In genomic region chr19:4124638-4125037, GRCh38 we compare ENCODE assay signal across 8 cellular contexts. TPM values are rescaled to one million over a fixed set of nuclear protein-coding genes. Genes with fewer than 3 reads are reported as not detected.
A peak's percentile ranks its signal among the peaks of the same experiment; 100 is the strongest.
DNase-seq lines count a peak whose midpoint lies in the region; ATAC-seq and TF ChIP-seq lines count a peak whose summit lies in the region.

No MANE protein-coding gene starts in this region.

- H3K4me3 ChIP-seq in iPS-11a (ENCODE audit: low read depth, low read length) (peak overlapping the region; percentile 81), stomach (peak overlapping the region; percentile 87 to 97 (median 88))

- intact Hi-C loops in stomach (cut with DNase I; ENCODE audit: low total_unique reads) = no loop called here

- no peak for TF ChIP-seq POLR2A in stomach (IDR thresholded peaks at IDR 0.05)

- DNase-seq in T-helper 1 cell (no peak), WTC11 (ENCODE audit: low spot score) (no peak), stomach (no peak), GM19238 (ENCODE audit: insufficient read length, low spot score) (no peak), NCI-H2227 (lab: John Stamatoyannopoulos, UW; ENCODE audit: unreplicated experiment) (no peak)

- peaks cover 0 to 3% (median 0%) of the 10 kb centered on the region in 3 donors for H3K27me3 ChIP-seq in stomach

- TF ChIP-seq EP300 in stomach (IDR thresholded peaks at IDR 0.05) = no peak

- no peaks in the 10 kb centered on the region for H3K9me3 Mint-ChIP-seq in T-helper 1 cell treated with Interleukin-12 subunit alpha and Interleukin-12 subunit beta and Interleukin-4 antibody, amounts not matched to agents 30 μg/mL and 1 μg/mL, for 36 hours
- no peaks in the 10 kb centered on the region for H3K9me3 Mint-ChIP-seq in WTC11

- H3K4me1 Mint-ChIP-seq in T-helper 1 cell treated with Interleukin-12 subunit alpha and Interleukin-12 subunit beta and Interleukin-4 antibody, amounts not matched to agents 30 μg/mL and 1 μg/mL, for 36 hours (ENCODE audit: low read depth) = peaks cover 23% of the 10 kb centered on the region
- H3K4me1 Mint-ChIP-seq in WTC11 = peaks cover 11% of the 10 kb centered on the region

- peaks cover 0 to 15% (median 5%) of the 10 kb centered on the region in 4 donors for H3K36me3 ChIP-seq in stomach

- POLR2A ChIA-PET in WTC11 (lab: Charles Lee) = no interaction called here

- ATAC-seq in WTC11 (no peak), HG03025 (IDR thresholded peaks at IDR 0.05; ENCODE audit: low FRiP score, unreplicated experiment) (no peak)

- CTCF ChIA-PET in WTC11 (lab: Charles Lee) = interaction anchor here (0.7 to 2.9 kb wide), 2 partner anchors 16 to 55 kb away, joined by 3 to 18 read pairs; no protein-coding TSS in a partner anchor

- peaks cover 15 to 39% (median 36%) of the 10 kb centered on the region in 4 donors for H3K4me1 ChIP-seq in stomach

- H3K9me3 ChIP-seq in stomach = no peaks in the 10 kb centered on the region

- 51 to 55% (median 54%) methylated on average over 8 of the region's 8 CpGs for WGBS in stomach, 5 donors

- peak overlapping the region; percentile 72 for H3K4me3 Mint-ChIP-seq in T-helper 1 cell treated with Interleukin-12 subunit alpha and Interleukin-12 subunit beta and Interleukin-4 antibody, amounts not matched to agents 30 μg/mL and 1 μg/mL, for 36 hours
- H3K4me3 Mint-ChIP-seq in WTC11 = peak overlapping the region; percentile 74

- peak overlapping the region in 4 of 5 donors; percentile 77 to 87 (median 82) for H3K27ac ChIP-seq in stomach

- H3K36me3 Mint-ChIP-seq in T-helper 1 cell treated with Interleukin-12 subunit alpha and Interleukin-12 subunit beta and Interleukin-4 antibody, amounts not matched to agents 30 μg/mL and 1 μg/mL, for 36 hours (ENCODE audit: low read depth) = peaks cover 2% of the 10 kb centered on the region
- peaks cover under 1% of the 10 kb centered on the region; the same call in 1 of the 2 replicates for H3K36me3 Mint-ChIP-seq in WTC11

- no peaks in the 10 kb centered on the region for H3K27me3 Mint-ChIP-seq in T-helper 1 cell treated with Interleukin-12 subunit alpha and Interleukin-12 subunit beta and Interleukin-4 antibody, amounts not matched to agents 30 μg/mL and 1 μg/mL, for 36 hours (ENCODE audit: low read depth)
- 0 out of 2 replicates have a peak, but pooled peaks cover 2% of the 10 kb centered on the region for H3K27me3 Mint-ChIP-seq in WTC11 (ENCODE audit: low read depth)

- TF ChIP-seq CTCF in WTC11 (IDR thresholded peaks at IDR 0.05) (no peak), stomach (IDR thresholded peaks at IDR 0.05) (no peak)

- peak overlapping the region; percentile 77 for H3K27ac Mint-ChIP-seq in T-helper 1 cell treated with Interleukin-12 subunit alpha and Interleukin-12 subunit beta and Interleukin-4 antibody, amounts not matched to agents 30 μg/mL and 1 μg/mL, for 36 hours
- peak overlapping the region; percentile 27; the same call in 1 of the 2 replicates for H3K27ac Mint-ChIP-seq in WTC11

TF ChIP-seq in WTC11, 78 proteins besides CTCF, POLR2A, EP300 and RAD21 (continues in another document):
- TF ChIP-seq NR2C2 (CRISPR knock-in tag; IDR thresholded peaks at IDR 0.05) = no peak
- no peak for TF ChIP-seq HMGA2 (CRISPR knock-in tag; IDR thresholded peaks at IDR 0.05)
- no peak for TF ChIP-seq ETV6 (CRISPR knock-in tag; IDR thresholded peaks at IDR 0.05)
- TF ChIP-seq, protein P1, sequence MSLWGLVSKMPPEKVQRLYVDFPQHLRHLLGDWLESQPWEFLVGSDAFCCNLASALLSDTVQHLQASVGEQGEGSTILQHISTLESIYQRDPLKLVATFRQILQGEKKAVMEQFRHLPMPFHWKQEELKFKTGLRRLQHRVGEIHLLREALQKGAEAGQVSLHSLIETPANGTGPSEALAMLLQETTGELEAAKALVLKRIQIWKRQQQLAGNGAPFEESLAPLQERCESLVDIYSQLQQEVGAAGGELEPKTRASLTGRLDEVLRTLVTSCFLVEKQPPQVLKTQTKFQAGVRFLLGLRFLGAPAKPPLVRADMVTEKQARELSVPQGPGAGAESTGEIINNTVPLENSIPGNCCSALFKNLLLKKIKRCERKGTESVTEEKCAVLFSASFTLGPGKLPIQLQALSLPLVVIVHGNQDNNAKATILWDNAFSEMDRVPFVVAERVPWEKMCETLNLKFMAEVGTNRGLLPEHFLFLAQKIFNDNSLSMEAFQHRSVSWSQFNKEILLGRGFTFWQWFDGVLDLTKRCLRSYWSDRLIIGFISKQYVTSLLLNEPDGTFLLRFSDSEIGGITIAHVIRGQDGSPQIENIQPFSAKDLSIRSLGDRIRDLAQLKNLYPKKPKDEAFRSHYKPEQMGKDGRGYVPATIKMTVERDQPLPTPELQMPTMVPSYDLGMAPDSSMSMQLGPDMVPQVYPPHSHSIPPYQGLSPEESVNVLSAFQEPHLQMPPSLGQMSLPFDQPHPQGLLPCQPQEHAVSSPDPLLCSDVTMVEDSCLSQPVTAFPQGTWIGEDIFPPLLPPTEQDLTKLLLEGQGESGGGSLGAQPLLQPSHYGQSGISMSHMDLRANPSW (CRISPR knock-in tag; conservative IDR thresholded peaks at IDR 0.05; ENCODE audit: low read depth) = no peak
- no peak for TF ChIP-seq GABPB1 (CRISPR knock-in tag; IDR thresholded peaks at IDR 0.05)
- TF ChIP-seq ZNF317 (CRISPR knock-in tag; IDR thresholded peaks at IDR 0.05; ENCODE audit: borderline replicate concordance, low read depth) = no peak
- no peak for TF ChIP-seq ATF1 (CRISPR knock-in tag; IDR thresholded peaks at IDR 0.05)
- TF ChIP-seq, protein P2, sequence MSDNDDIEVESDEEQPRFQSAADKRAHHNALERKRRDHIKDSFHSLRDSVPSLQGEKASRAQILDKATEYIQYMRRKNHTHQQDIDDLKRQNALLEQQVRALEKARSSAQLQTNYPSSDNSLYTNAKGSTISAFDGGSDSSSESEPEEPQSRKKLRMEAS (CRISPR knock-in tag; IDR thresholded peaks at IDR 0.05) = no peak
- TF ChIP-seq ZNF532 (CRISPR knock-in tag; IDR thresholded peaks at IDR 0.05; ENCODE audit: borderline replicate concordance) = no peak
- no peak for TF ChIP-seq RELA (CRISPR knock-in tag; IDR thresholded peaks at IDR 0.05; ENCODE audit: borderline replicate concordance)

RNA-seq across cellular contexts. Expression of gene MAP2K2, which starts 0.7 kb away (rescaled TPM):
- total RNA-seq in WTC11 (2021) (175 to 177 TPM (median 176 TPM) in 3 replicates), stomach (100 to 1,000 TPM in 1 of 5 donors, 10 to 100 TPM in 4; 53.4 to 447 (median 84.3) TPM)
- polyA plus RNA-seq in stomach = 100 to 1,000 TPM; 137 to 162 (median 147) TPM

RNA-seq across cellular contexts. Expression of gene CREB3L3, which starts 28.8 kb away (rescaled TPM):
- total RNA-seq in WTC11 (2021) = 0.09 to 0.46 TPM in 2 of 3 replicates, not detected in the other
- total RNA-seq in stomach = 1 to 10 TPM in 2 of 5 donors, not detected in 3; 1.1 to 7.0 TPM
- polyA plus RNA-seq in stomach = under 1 TPM; 0.03 to 0.61 (median 0.12) TPM

RNA-seq across cellular contexts. Expression of gene SIRT6, which starts 57.7 kb away (rescaled TPM):
- 27.2 to 29.9 TPM (median 28.1 TPM) in 3 replicates for total RNA-seq in WTC11 (2021)
- total RNA-seq in stomach = 100 to 1,000 TPM in 2 of 5 donors, 10 to 100 TPM in 3; 14.0 to 160 (median 28.0) TPM
- polyA plus RNA-seq in stomach = 10 to 100 TPM; 17.7 to 23.9 (median 19.5) TPM

RNA-seq across cellular contexts. Expression of gene ANKRD24, which starts 57.9 kb away (rescaled TPM):
- 11.3 to 15.0 TPM (median 14.8 TPM) in 3 replicates for total RNA-seq in WTC11 (2021)
- 1 to 10 TPM in 3 of 5 donors, under 1 TPM in 1, not detected in 1; 0.29 to 6.1 (median 3.8) TPM for total RNA-seq in stomach
- polyA plus RNA-seq in stomach = 1 to 10 TPM; 1.6 to 2.3 (median 1.8) TPM

RNA-seq across cellular contexts. Expression of gene ZBTB7A, which starts 57.9 kb away (rescaled TPM):
- 22.8 to 27.9 TPM (median 24.6 TPM) in 3 replicates for total RNA-seq in WTC11 (2021)
- 100 to 1,000 TPM in 2 of 5 donors, 10 to 100 TPM in 3; 11.2 to 274 (median 66.8) TPM for total RNA-seq in stomach
- polyA plus RNA-seq in stomach = 10 to 100 TPM in 2 of 3 donors, 1 to 10 TPM in 1; 8.0 to 14.4 (median 12.0) TPM
